Comparison of ENCODE assay signal across 24 cellular contexts in the genomic region with DNA sequence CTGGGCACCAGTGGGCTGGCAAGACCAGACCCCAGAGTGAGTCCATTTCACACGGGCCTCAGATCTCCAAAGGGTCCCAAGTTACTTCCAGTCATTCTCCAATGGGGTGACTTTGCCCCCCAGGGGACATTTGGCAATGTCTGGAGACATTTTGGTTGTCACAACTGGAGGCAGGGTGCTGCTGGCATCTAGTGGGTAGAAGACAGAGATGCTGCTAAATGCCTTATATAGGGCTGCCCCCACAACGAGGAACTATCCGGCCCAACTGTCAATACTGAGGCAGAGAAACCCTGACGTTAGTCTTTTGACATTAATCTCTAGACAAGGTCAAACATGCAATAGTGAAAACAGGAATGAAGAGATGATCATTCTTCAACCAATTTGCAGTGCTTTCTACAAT. TPM values are rescaled to one million over a fixed set of nuclear protein-coding genes. Genes with fewer than 3 reads are reported as not detected.
"Had no signal": no experiment of that assay in that cellular context is flagged by ENCODE, and none has a peak within 500 bp of the region (broad histone marks: within the 10 kb centered on the region; RNA-seq: fewer than 3 reads in every experiment).

No MANE protein-coding gene starts in this region.

- ATAC-seq: activated CD4-positive, CD25-positive, alpha-beta regulatory T cell treated with anti-CD3 and anti-CD28 coated beads, Interleukin-2, amount 50 U/mL, for 24 hours; esophagus mucosa; heart right ventricle; mucosa of descending colon; natural killer cell treated with Interleukin-12 subunit alpha and Interleukin-12 subunit beta and Interleukin-15 and Interleukin-18, amount 100 ng/mL, for 72 hours; sciatic nerve; stimulated activated effector memory CD8-positive, alpha-beta T cell treated with anti-CD3 and anti-CD28 coated beads, Interleukin-12 subunit alpha, Interleukin-12 subunit beta, amount 100 ng/mL, for 72 hours; stimulated activated naive CD8-positive, alpha-beta T cell treated with anti-CD3 and anti-CD28 coated beads, Interleukin-15, amount 100 ng/mL, for 72 hours had no signal

- H3K36me3 ChIP-seq: heart right ventricle, ovary, uterus, WERI-Rb-1 had no signal

- FAIRE-seq: TTC549 had no signal

- H3K4me1 ChIP-seq: heart right ventricle, uterus had no signal

- H3K4me3 ChIP-seq: heart right ventricle, mucosa of descending colon, ovary, skin epidermis, uterus had no signal

- H3K27me3 ChIP-seq: ovary, uterus had no signal

- DNase-seq: activated CD4-positive, alpha-beta T cell treated with anti-CD3 and anti-CD28 coated beads for 48 hours; activated CD4-positive, alpha-beta T cell treated with anti-CD3 and anti-CD28 coated beads, Interleukin-2, amount 50 U/mL, for 48 hours; activated CD8-positive, alpha-beta memory T cell treated with anti-CD3 and anti-CD28 coated beads for 24 hours; activated effector memory CD4-positive, alpha-beta T cell treated with Interleukin-2 at 50 U/mL for 16 hours; activated naive CD4-positive, alpha-beta T cell treated with anti-CD3 and anti-CD28 coated beads for 36 hours; amniotic stem cell; caudate nucleus; endodermal cell; foreskin fibroblast; heart right ventricle; ovary; stimulated activated CD4-positive, alpha-beta T cell treated with anti-CD3 and anti-CD28 coated beads, Interleukin-4, amount 100 ng/mL, for 24 hours; stimulated activated naive CD8-positive, alpha-beta T cell treated with anti-CD3 and anti-CD28 coated beads, Interleukin-15, amount 100 ng/mL, for 72 hours; substantia nigra; uterus; WERI-Rb-1 had no signal

- H3K27ac ChIP-seq: heart right ventricle, ovary, skin epidermis, uterus, WERI-Rb-1 had no signal

- H3K9me3 ChIP-seq: heart right ventricle, mucosa of descending colon, ovary, uterus had no signal

RNA-seq across cellular contexts. Expression of a gene that starts 6.4 kb away (rescaled TPM):
- total RNA-seq: natural killer cell treated with Interleukin-12 subunit alpha and Interleukin-12 subunit beta and Interleukin-15 and Interleukin-18, amount 100 ng/mL, for 72 hours had no signal
